In the genomic region with DNA sequence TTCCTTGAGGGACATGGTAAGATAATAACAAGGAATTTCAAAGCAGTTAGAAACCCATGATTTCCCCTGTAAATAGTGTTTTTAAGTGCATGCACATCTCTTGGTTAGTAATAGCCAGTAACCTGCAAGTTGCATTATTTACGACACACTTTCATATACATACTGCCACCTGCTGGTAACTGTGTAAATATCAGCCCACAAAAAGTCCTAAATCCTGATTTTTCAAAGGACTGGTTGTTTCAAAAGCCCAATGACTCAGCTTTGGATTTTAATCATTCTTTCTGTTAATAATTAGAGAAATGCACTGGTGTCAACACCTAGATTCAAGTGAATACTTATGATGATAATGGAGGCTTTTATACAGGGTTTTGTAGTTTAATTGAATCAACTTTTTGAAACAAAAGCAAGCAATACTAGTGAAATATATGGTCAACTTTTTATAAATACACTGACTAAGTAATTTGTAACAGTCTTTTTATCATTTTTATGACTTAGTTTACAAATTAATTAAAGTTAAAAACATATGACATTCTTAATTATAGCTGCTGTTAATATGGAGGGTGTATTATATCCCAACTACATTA, we compare ENCODE assay signal across 8 cellular contexts.
DNase-seq lines count a peak whose midpoint lies in the region; ATAC-seq, FAIRE-seq and TF ChIP-seq lines count a peak whose summit lies in the region.

No MANE protein-coding gene starts in this region.

- no peak for DNase-seq in Right ventricle myocardium superior
- no peak for DNase-seq in left ventricle myocardium superior
- no peak for DNase-seq in H54 (ENCODE audit: insufficient read length, low spot score)
- DNase-seq in RPMI7951 (ENCODE audit: low read depth), result peak; percentile 48
- DNase-seq in erythroblast (lab: John Stamatoyannopoulos, UW), result peak; percentile 47 to 62
- no peak for DNase-seq in omental fat pad (ENCODE audit: low spot score)

- TF ChIP-seq CTCF in LNCAP (IDR thresholded peaks at IDR 0.05) (peak; percentile 76), omental fat pad (IDR thresholded peaks at IDR 0.05) (peak in 2 of 3 donors; percentile 23 to 64)

- FAIRE-seq in H54 (lab: Jason Lieb, UNC), result peak; percentile 84

- ATAC-seq in Right ventricle myocardium superior (ENCODE audit: poor library complexity) (peak; percentile 41), left ventricle myocardium superior (no peak), omental fat pad (ENCODE audit: low FRiP score) (peak; percentile 85), HG03457 (IDR thresholded peaks at IDR 0.05; ENCODE audit: unreplicated experiment) (no peak)

- intact Hi-C loops in Right ventricle myocardium superior (cut with DNase I), result loop anchor here (5.0 to 10.0 kb wide), 2 partner anchors 512 to 1620 kb away; no protein-coding TSS in a partner anchor
- intact Hi-C loops in left ventricle myocardium superior (cut with micrococcal nuclease), result loop anchor here (2.0 kb wide), 1 partner anchor 514 kb away; no protein-coding TSS in a partner anchor

- TF ChIP-seq POLR2A in H54 (IDR thresholded peaks at IDR 0.05; ENCODE audit: low read depth, low read length) (no peak), erythroblast (IDR thresholded peaks at IDR 0.05; ENCODE audit: low read length) (no peak)

Comparison
In these comparisons a context has a peak if more than half of its experiments do, and no peak if none do; other contexts are left out.
1. ATAC-seq: peak in Right ventricle myocardium superior (single experiment) and omental fat pad (single experiment); none in left ventricle myocardium superior (single experiment) and HG03457 (single experiment).
2. DNase-seq: peak in RPMI7951 (single experiment) and erythroblast (2 of 2); none in Right ventricle myocardium superior (single experiment), left ventricle myocardium superior (single experiment), H54 (single experiment) and omental fat pad (single experiment).